8 cellular contexts compared by ENCODE assay signal in the genomic region with DNA sequence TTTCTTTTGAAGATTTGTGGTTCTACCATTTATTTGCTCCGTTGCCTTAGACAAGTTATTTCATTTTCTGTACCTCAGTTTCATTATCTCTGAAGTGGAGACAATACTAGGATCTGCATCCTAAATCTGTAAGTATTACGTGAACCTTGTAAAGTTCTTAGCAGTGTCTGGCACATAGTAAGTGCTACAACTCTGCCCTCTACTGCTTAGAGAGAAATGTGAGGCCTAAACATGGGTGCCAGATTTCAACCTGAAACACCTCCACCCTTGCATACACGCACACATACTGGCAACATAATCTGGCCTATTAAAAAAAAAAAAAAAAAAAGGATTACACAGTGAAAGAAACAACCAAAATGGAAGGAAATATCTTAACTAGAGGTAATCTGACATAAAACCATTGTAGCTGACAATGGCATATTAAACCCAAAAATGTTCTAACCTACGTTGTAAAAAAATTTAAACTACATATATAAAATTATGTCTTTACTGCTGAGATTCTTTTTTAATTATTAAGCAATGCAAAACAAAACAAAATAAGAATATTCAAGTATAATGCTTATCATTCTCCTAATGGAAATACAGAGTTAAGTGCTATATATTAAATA.
DNase-seq lines count a peak whose midpoint lies in the region; ATAC-seq and TF ChIP-seq lines count a peak whose summit lies in the region.

No MANE protein-coding gene starts in this region.

- H3K4me1 Mint-ChIP-seq in nephron progenitor cell, result no peaks in the 10 kb centered on the region
- no peaks in the 10 kb centered on the region for H3K4me1 Mint-ChIP-seq in naive thymus-derived CD8-positive, alpha-beta T cell
- no peaks in the 10 kb centered on the region for H3K4me1 Mint-ChIP-seq in activated naive CD8-positive, alpha-beta T cell treated with anti-CD3 and anti-CD28 coated beads, Interleukin-2, amount 50 U/mL, for 24 hours
- H3K4me1 Mint-ChIP-seq in activated CD4-positive, alpha-beta T cell treated with anti-CD3 and anti-CD28 coated beads, Interleukin-2, amount 10 ng/mL, durations not matched to agents 7 days and 5 days, result no peaks in the 10 kb centered on the region

- no peaks in the 10 kb centered on the region for H3K9me3 Mint-ChIP-seq in nephron progenitor cell
- H3K9me3 Mint-ChIP-seq in naive thymus-derived CD8-positive, alpha-beta T cell, result no peaks in the 10 kb centered on the region
- no peaks in the 10 kb centered on the region for H3K9me3 Mint-ChIP-seq in activated naive CD8-positive, alpha-beta T cell treated with anti-CD3 and anti-CD28 coated beads, Interleukin-2, amount 50 U/mL, for 24 hours
- no peaks in the 10 kb centered on the region for H3K9me3 Mint-ChIP-seq in activated CD4-positive, alpha-beta T cell treated with anti-CD3 and anti-CD28 coated beads, Interleukin-2, amount 10 ng/mL, durations not matched to agents 7 days and 5 days

- TF ChIP-seq CTCF in GM06990 (IDR thresholded peaks at IDR 0.05; ENCODE audit: insufficient read depth, low read length, poor library complexity, severe bottlenecking) (peak; percentile 52), nephron progenitor cell (IDR thresholded peaks at IDR 0.05) (peak; percentile 14)

- ATAC-seq in naive thymus-derived CD8-positive, alpha-beta T cell, result no peak
- no peak for ATAC-seq in activated naive CD8-positive, alpha-beta T cell treated with anti-CD3 and anti-CD28 coated beads, Interleukin-2, amount 50 U/mL, for 24 hours

- CTCF ChIA-PET in activated CD4-positive, alpha-beta T cell treated with anti-CD3 and anti-CD28 coated beads, Interleukin-2, amount 10 ng/mL, durations not matched to agents 7 days and 5 days (lab: Charles Lee), result no interaction called here

- H3K4me3 Mint-ChIP-seq in nephron progenitor cell, result no peak overlapping the region
- no peak overlapping the region for H3K4me3 Mint-ChIP-seq in naive thymus-derived CD8-positive, alpha-beta T cell
- no peak overlapping the region for H3K4me3 Mint-ChIP-seq in activated naive CD8-positive, alpha-beta T cell treated with anti-CD3 and anti-CD28 coated beads, Interleukin-2, amount 50 U/mL, for 24 hours
- no peak overlapping the region for H3K4me3 Mint-ChIP-seq in activated CD4-positive, alpha-beta T cell treated with anti-CD3 and anti-CD28 coated beads, Interleukin-2, amount 10 ng/mL, durations not matched to agents 7 days and 5 days

- peaks cover 11% of the 10 kb centered on the region for H3K27me3 Mint-ChIP-seq in nephron progenitor cell (ENCODE audit: low read depth, poor library complexity)
- peaks cover 0 to 8% (median 0%) of the 10 kb centered on the region in 5 donors for H3K27me3 Mint-ChIP-seq in naive thymus-derived CD8-positive, alpha-beta T cell
- H3K27me3 Mint-ChIP-seq in activated naive CD8-positive, alpha-beta T cell treated with anti-CD3 and anti-CD28 coated beads, Interleukin-2, amount 50 U/mL, for 24 hours, result no peaks in the 10 kb centered on the region
- H3K27me3 Mint-ChIP-seq in activated CD4-positive, alpha-beta T cell treated with anti-CD3 and anti-CD28 coated beads, Interleukin-2, amount 10 ng/mL, durations not matched to agents 7 days and 5 days, result no peaks in the 10 kb centered on the region

- H3K27me3 ChIP-seq in GM06990 (replicated peaks; ENCODE audit: control insufficient read depth, insufficient read depth, low read length), result no peaks in the 10 kb centered on the region

- no peak for DNase-seq in GM06990 (ENCODE audit: extremely low read depth, insufficient read length)
- peak; percentile 55 for DNase-seq in H4 (ENCODE audit: low spot score)
- peak; percentile 52 for DNase-seq in NAMALWA (ENCODE audit: low spot score)
- DNase-seq in cerebellar cortex (ENCODE audit: low spot score), result peak; percentile 26
- no peak for DNase-seq in nephron progenitor cell
- no peak for DNase-seq in naive thymus-derived CD8-positive, alpha-beta T cell
- no peak for DNase-seq in activated naive CD8-positive, alpha-beta T cell treated with anti-CD3 and anti-CD28 coated beads, Interleukin-2, amount 50 U/mL, for 24 hours
- DNase-seq in activated CD4-positive, alpha-beta T cell treated with anti-CD3 and anti-CD28 coated beads, Interleukin-2, amount 10 ng/mL, durations not matched to agents 7 days and 5 days, result no peak

- no peak overlapping the region for H3K27ac Mint-ChIP-seq in nephron progenitor cell
- H3K27ac Mint-ChIP-seq in naive thymus-derived CD8-positive, alpha-beta T cell, result no peak overlapping the region
- H3K27ac Mint-ChIP-seq in activated naive CD8-positive, alpha-beta T cell treated with anti-CD3 and anti-CD28 coated beads, Interleukin-2, amount 50 U/mL, for 24 hours, result no peak overlapping the region
- H3K27ac Mint-ChIP-seq in activated CD4-positive, alpha-beta T cell treated with anti-CD3 and anti-CD28 coated beads, Interleukin-2, amount 10 ng/mL, durations not matched to agents 7 days and 5 days, result no peak overlapping the region

- H3K36me3 ChIP-seq in GM06990 (ENCODE audit: control insufficient read depth, insufficient read depth, low read length), result no peaks in the 10 kb centered on the region

- no peak overlapping the region for H3K4me3 ChIP-seq in GM06990 (replicated peaks; ENCODE audit: low read depth, low read length)

- no peaks in the 10 kb centered on the region for H3K36me3 Mint-ChIP-seq in nephron progenitor cell (ENCODE audit: low read depth)
- H3K36me3 Mint-ChIP-seq in naive thymus-derived CD8-positive, alpha-beta T cell, result no peaks in the 10 kb centered on the region
- H3K36me3 Mint-ChIP-seq in activated naive CD8-positive, alpha-beta T cell treated with anti-CD3 and anti-CD28 coated beads, Interleukin-2, amount 50 U/mL, for 24 hours (ENCODE audit: low read depth), result no peaks in the 10 kb centered on the region
- H3K36me3 Mint-ChIP-seq in activated CD4-positive, alpha-beta T cell treated with anti-CD3 and anti-CD28 coated beads, Interleukin-2, amount 10 ng/mL, durations not matched to agents 7 days and 5 days (ENCODE audit: low read depth), result no peaks in the 10 kb centered on the region

- POLR2A ChIA-PET in naive thymus-derived CD8-positive, alpha-beta T cell (lab: Charles Lee), result no interaction called here
- POLR2A ChIA-PET in activated CD4-positive, alpha-beta T cell treated with anti-CD3 and anti-CD28 coated beads, Interleukin-2, amount 10 ng/mL, durations not matched to agents 7 days and 5 days (lab: Charles Lee), result no interaction called here

Comparison
In these comparisons a context has a peak if more than half of its experiments do, and no peak if none do; other contexts are left out.
1. DNase-seq: peak in H4 (single experiment), NAMALWA (single experiment) and cerebellar cortex (single experiment); none in GM06990 (single experiment), nephron progenitor cell (single experiment), naive thymus-derived CD8-positive, alpha-beta T cell (0 of 10), activated naive CD8-positive, alpha-beta T cell treated with anti-CD3 and anti-CD28 coated beads, Interleukin-2, amount 50 U/mL, for 24 hours (single experiment) and activated CD4-positive, alpha-beta T cell treated with anti-CD3 and anti-CD28 coated beads, Interleukin-2, amount 10 ng/mL, durations not matched to agents 7 days and 5 days (single experiment).